ENCODE assay signal across 1 cellular context in genomic region chr11:66448523-66448922, GRCh38.
TF ChIP-seq lines count a peak whose summit lies in the region.

No MANE protein-coding gene starts in this region.

TF ChIP-seq in K562, 482 proteins besides CTCF, POLR2A, EP300 and RAD21:
- TF ChIP-seq ZC3H11A (IDR thresholded peaks at IDR 0.05; ENCODE audit: low read depth, low read length), result no peak
- TF ChIP-seq RBBP5 (IDR thresholded peaks at IDR 0.05; ENCODE audit: borderline replicate concordance, insufficient read depth, low read length, poor library complexity, severe bottlenecking), result no peak
- peak; percentile 58; the same call in 1 of the 2 replicates for TF ChIP-seq SPI1 (IDR thresholded peaks at IDR 0.05; ENCODE audit: borderline replicate concordance, low read depth, low read length)
- TF ChIP-seq KDM5B (IDR thresholded peaks at IDR 0.05; ENCODE audit: insufficient replicate concordance, low read depth, low read length), result no peak
- no peak for TF ChIP-seq NFE2 (IDR thresholded peaks at IDR 0.05; ENCODE audit: low read depth)
- TF ChIP-seq FOXP1 (CRISPR knock-in tag; IDR thresholded peaks at IDR 0.05), result no peak
